6 cellular contexts compared by ENCODE assay signal in the genomic region with DNA sequence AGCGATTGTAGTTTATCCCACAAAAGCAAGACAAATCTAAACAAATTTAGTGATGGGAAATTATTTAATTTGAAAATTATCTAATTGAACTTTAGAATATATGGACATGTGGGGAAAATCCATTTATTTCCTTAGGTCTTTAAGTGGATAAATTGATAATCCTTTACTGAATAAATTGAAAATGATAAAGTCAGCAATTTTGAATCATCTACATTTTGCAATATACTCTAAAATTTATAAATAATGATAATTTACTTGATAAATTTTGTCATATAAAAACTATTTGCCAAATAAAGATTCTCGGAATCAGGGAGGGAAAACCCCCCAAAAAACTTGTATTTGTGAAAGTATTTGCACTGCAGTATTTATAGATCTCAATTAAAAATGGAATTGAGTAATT.
"Had no signal": no experiment of that assay in that cellular context is flagged by ENCODE, and none has a peak within 500 bp of the region (broad histone marks: within the 10 kb centered on the region; RNA-seq: fewer than 3 reads in every experiment).

No MANE protein-coding gene starts in this region.

- H2AFZ ChIP-seq: GM23338 had no signal

- ATAC-seq: GM23338 had no signal

- FAIRE-seq: H1, HTR-8/SVneo had no signal

- H3K4me3 ChIP-seq: GM23338 had no signal

- H3K4me2 ChIP-seq: GM23338 had no signal

- DNase-seq: H9, HCEC 1CT, KG1 had no signal
